ENCODE assay signal across 18 cellular contexts in the genomic region with DNA sequence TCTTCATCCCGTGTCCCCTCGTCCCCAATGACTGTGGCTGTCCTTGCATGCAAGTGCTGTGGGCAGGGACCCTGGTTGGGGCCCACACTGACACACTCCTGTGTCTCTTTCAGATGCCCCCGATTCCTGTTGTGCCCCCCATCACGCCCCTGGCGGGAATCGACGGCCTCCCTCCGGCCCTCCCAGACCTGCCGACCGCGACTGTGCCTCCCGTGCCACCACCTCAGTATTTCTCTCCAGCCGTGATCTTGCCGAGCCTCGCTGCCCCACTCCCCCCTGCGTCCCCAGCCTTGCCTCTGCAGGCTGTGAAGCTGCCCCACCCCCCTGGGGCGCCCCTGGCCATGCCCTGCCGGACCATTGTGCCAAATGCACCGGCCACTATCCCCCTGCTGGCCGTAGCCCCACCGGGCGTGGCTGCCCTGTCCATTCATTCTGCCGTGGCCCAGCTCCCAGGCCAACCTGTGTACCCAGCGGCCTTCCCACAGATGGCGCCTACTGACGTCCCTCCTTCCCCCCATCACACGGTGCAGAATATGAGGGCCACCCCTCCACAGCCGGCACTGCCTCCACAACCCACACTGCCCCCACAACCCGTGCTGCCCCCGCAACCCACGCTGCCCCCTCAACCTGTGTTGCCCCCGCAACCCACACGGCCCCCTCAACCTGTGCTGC.
DNase-seq lines count a peak whose midpoint lies in the region; ATAC-seq, FAIRE-seq and TF ChIP-seq lines count a peak whose summit lies in the region.
"Had no signal": no experiment of that assay in that cellular context is flagged by ENCODE, and none has a peak within 500 bp of the region (broad histone marks: within the 10 kb centered on the region; RNA-seq: fewer than 3 reads in every experiment).

No MANE protein-coding gene starts in this region.

- ATAC-seq in right lobe of liver: no peak
- ATAC-seq in HepG2: no peak
- no peak for ATAC-seq in central memory CD8-positive, alpha-beta T cell (replicated peaks; ENCODE audit: extremely low read depth, poor library complexity, severe bottlenecking)
- ATAC-seq in HG03457 (IDR thresholded peaks at IDR 0.05; ENCODE audit: unreplicated experiment): no peak

- H3K27me3 ChIP-seq in right lobe of liver (no peaks in the 10 kb centered on the region), HepG2 (ENCODE audit: control insufficient read depth in 1 of 2, insufficient read depth in 2 of 2, low read length in 2 of 2) (no peaks in the 10 kb centered on the region), osteoblast (ENCODE audit: insufficient read depth, low read length) (no peaks in the 10 kb centered on the region)
- H3K27me3 ChIP-seq: BE2C, SJSA1, suprapubic skin had no signal

- no peak overlapping the region for H3K4me3 Mint-ChIP-seq in central memory CD8-positive, alpha-beta T cell
- H3K4me3 Mint-ChIP-seq: activated CD4-positive, alpha-beta T cell treated with anti-CD3 and anti-CD28 coated beads, Interleukin-2, amount 10 ng/mL, durations not matched to agents 7 days and 5 days had no signal

- TF ChIP-seq POLR2A in right lobe of liver (IDR thresholded peaks at IDR 0.05) (no peak), HepG2 (IDR thresholded peaks at IDR 0.05; ENCODE audit: insufficient read depth in 1 of 2, low read depth in 2 of 2, low read length in 2 of 2) (no peak)

- no peak overlapping the region for H3K27ac ChIP-seq in right lobe of liver
- H3K27ac ChIP-seq in HepG2 (ENCODE audit: extremely low read length, insufficient read depth, low read length): no peak overlapping the region
- H3K27ac ChIP-seq in osteoblast (ENCODE audit: low read depth, low read length): no peak overlapping the region
- H3K27ac ChIP-seq: parathyroid adenoma, SJSA1, suprapubic skin had no signal

- no TSS peak for BruUV-seq in HepG2 (replicated peaks; lab: Mats Ljungman, UMichigan)

- in situ Hi-C loops in HepG2 (cut with HindIII; ENCODE audit: extremely low pct_ligation_motif_present, low pct_unique_long_range_greater_than_20kb): loop anchor here (10.0 kb wide), 1 partner anchor 46 kb away; no protein-coding TSS in a partner anchor

- H3K9ac ChIP-seq in HepG2 (ENCODE audit: insufficient read depth, low read depth, low read length): no peak overlapping the region
- H3K9ac ChIP-seq: parathyroid adenoma had no signal

- no peaks in the 10 kb centered on the region for H3K9me3 ChIP-seq in right lobe of liver
- no peaks in the 10 kb centered on the region for H3K9me3 ChIP-seq in HepG2 (ENCODE audit: low read length)
- H3K9me3 ChIP-seq in osteoblast (ENCODE audit: low read depth, low read length): no peaks in the 10 kb centered on the region
- H3K9me3 ChIP-seq: BE2C, SJSA1, suprapubic skin had no signal

- TF ChIP-seq CTCF in right lobe of liver (IDR thresholded peaks at IDR 0.05): no peak
- no peak for TF ChIP-seq CTCF in HepG2 (CRISPR knock-in tag; IDR thresholded peaks at IDR 0.05)
- no peak for TF ChIP-seq CTCF in osteoblast (IDR thresholded peaks at IDR 0.05; ENCODE audit: extremely low read depth, low read depth, low read length)

- CTCF ChIA-PET in HepG2 (lab: Yijun Ruan, JAX; ENCODE audit: low intra/inter-chr PET ratio, low total read pairs): no interaction called here

- DNase-seq in right lobe of liver (peak; percentile 10 to 47 (median 34)), HepG2 (ENCODE audit: low spot score) (no peak), osteoblast (ENCODE audit: insufficient read length, low spot score, missing footprints) (peak; percentile 73), DMS153 (lab: John Stamatoyannopoulos, UW) (no peak), NCI-H187 treated with DMSO at 0.1 percent for 48 hours (lab: John Stamatoyannopoulos, UW) (no peak)
- peak; percentile 6 to 8 for DNase-seq in central memory CD8-positive, alpha-beta T cell (ENCODE audit: low spot score in 2 of 2)
- DNase-seq: BE2C; GOT3; IMR-90; MV-4-11; NCI-H524 treated with DMSO at 0.1 percent for 48 hours; small intestine; stimulated activated CD4-positive, alpha-beta T cell treated with anti-CD3 and anti-CD28 coated beads, Interleukin-4, amount 100 ng/mL, for 4 hours had no signal

- H3K27ac Mint-ChIP-seq in central memory CD8-positive, alpha-beta T cell (ENCODE audit: low read depth): no peak overlapping the region
- H3K27ac Mint-ChIP-seq: activated CD4-positive, alpha-beta T cell treated with anti-CD3 and anti-CD28 coated beads, Interleukin-2, amount 10 ng/mL, durations not matched to agents 7 days and 5 days had no signal

- TF ChIP-seq RAD21 in HepG2 (CRISPR knock-in tag; IDR thresholded peaks at IDR 0.05): no peak

- H3K4me3 ChIP-seq in right lobe of liver: no peak overlapping the region
- H3K4me3 ChIP-seq in HepG2 (replicated peaks in 1 of 3; ENCODE audit: insufficient read depth in 1 of 3, low read depth in 2 of 3, low read length in 3 of 3): no peak overlapping the region
- H3K4me3 ChIP-seq in osteoblast (ENCODE audit: insufficient read depth, low read length): no peak overlapping the region
- H3K4me3 ChIP-seq: SJSA1, suprapubic skin had no signal

- H3K27me3 Mint-ChIP-seq in central memory CD8-positive, alpha-beta T cell: peaks cover 17% of the 10 kb centered on the region
- H3K27me3 Mint-ChIP-seq: activated CD4-positive, alpha-beta T cell treated with anti-CD3 and anti-CD28 coated beads, Interleukin-2, amount 10 ng/mL, durations not matched to agents 7 days and 5 days had no signal

- H4K20me1 ChIP-seq in HepG2 (ENCODE audit: insufficient read depth, low read length) (no peaks in the 10 kb centered on the region), osteoblast (ENCODE audit: insufficient read depth, low read length) (no peaks in the 10 kb centered on the region)

- WGBS in right lobe of liver (ENCODE audit: insufficient coverage, low coverage, low lambda C conversion rate, missing lambda C conversion rate): 76% methylated on average over 9 of the region's 33 CpGs
- 98% methylated on average over 33 of the region's 33 CpGs for WGBS in HepG2 (ENCODE audit: low lambda C conversion rate)

- POLR2A ChIA-PET in HepG2 (lab: Yijun Ruan, JAX): no interaction called here

- H3K4me2 ChIP-seq in HepG2 (ENCODE audit: low read depth, low read length) (no peak overlapping the region), osteoblast (ENCODE audit: insufficient read depth, low read length) (no peak overlapping the region)

- no peak for TF ChIP-seq EP300 in HepG2 (IDR thresholded peaks at IDR 0.05; ENCODE audit: low read depth in 2 of 2, low read length in 2 of 2)
- TF ChIP-seq EP300 in HepG2 (CRISPR knock-in tag; IDR thresholded peaks at IDR 0.05; ENCODE audit: borderline replicate concordance): no peak

- H3K9me3 Mint-ChIP-seq in central memory CD8-positive, alpha-beta T cell: no peaks in the 10 kb centered on the region
- H3K9me3 Mint-ChIP-seq: activated CD4-positive, alpha-beta T cell treated with anti-CD3 and anti-CD28 coated beads, Interleukin-2, amount 10 ng/mL, durations not matched to agents 7 days and 5 days had no signal

- no peaks in the 10 kb centered on the region for H3K79me2 ChIP-seq in HepG2 (ENCODE audit: insufficient read depth, low read length)
- H3K79me2 ChIP-seq in osteoblast (ENCODE audit: insufficient read depth, low read length): no peaks in the 10 kb centered on the region
- H3K79me2 ChIP-seq: parathyroid adenoma had no signal

- H3K36me3 ChIP-seq in right lobe of liver: no peaks in the 10 kb centered on the region
- peaks cover 13 to 42% of the 10 kb centered on the region in 2 experiments for H3K36me3 ChIP-seq in HepG2 (replicated peaks in 1 of 2; ENCODE audit: control insufficient read depth in 1 of 2, insufficient read depth in 2 of 2, low read length in 2 of 2)
- no peaks in the 10 kb centered on the region for H3K36me3 ChIP-seq in osteoblast (ENCODE audit: insufficient read depth, low read length)
- H3K36me3 ChIP-seq: BE2C, SJSA1 had no signal

- intact Hi-C loops in right lobe of liver (cut with DNase I) (no loop called here), HepG2 (cut with micrococcal nuclease; ENCODE audit: unreplicated experiment) (no loop called here)

- H2AFZ ChIP-seq in HepG2 (ENCODE audit: low read length) (no peak overlapping the region), osteoblast (ENCODE audit: low read length) (no peak overlapping the region)
- H2AFZ ChIP-seq: parathyroid adenoma had no signal

- no peak for FAIRE-seq in HepG2 (lab: Jason Lieb, UNC)
- FAIRE-seq: small intestine had no signal

- H3K36me3 Mint-ChIP-seq in central memory CD8-positive, alpha-beta T cell (ENCODE audit: insufficient read depth): no peaks in the 10 kb centered on the region

- no peaks in the 10 kb centered on the region for H3K4me1 ChIP-seq in right lobe of liver
- no peaks in the 10 kb centered on the region for H3K4me1 ChIP-seq in HepG2 (ENCODE audit: insufficient read depth, low read length)
- no peaks in the 10 kb centered on the region for H3K4me1 ChIP-seq in osteoblast (ENCODE audit: insufficient read depth, low read length)
- H3K4me1 ChIP-seq: BE2C, parathyroid adenoma, SJSA1, suprapubic skin had no signal

- H3K4me1 Mint-ChIP-seq in central memory CD8-positive, alpha-beta T cell: no peaks in the 10 kb centered on the region
- H3K4me1 Mint-ChIP-seq: activated CD4-positive, alpha-beta T cell treated with anti-CD3 and anti-CD28 coated beads, Interleukin-2, amount 10 ng/mL, durations not matched to agents 7 days and 5 days had no signal

TF ChIP-seq in HepG2, 621 proteins besides CTCF, POLR2A, EP300 and RAD21 (continues in another document):
- TF ChIP-seq ZNF510 (CRISPR knock-in tag; IDR thresholded peaks at IDR 0.05; ENCODE audit: low read depth) (no peak), PLRG1 (conservative IDR thresholded peaks at IDR 0.05) (no peak), KMT2A (CRISPR knock-in tag; IDR thresholded peaks at IDR 0.05) (no peak), HOMEZ (CRISPR knock-in tag; IDR thresholded peaks at IDR 0.05; ENCODE audit: low read depth) (no peak)
- TF ChIP-seq, protein P1, sequence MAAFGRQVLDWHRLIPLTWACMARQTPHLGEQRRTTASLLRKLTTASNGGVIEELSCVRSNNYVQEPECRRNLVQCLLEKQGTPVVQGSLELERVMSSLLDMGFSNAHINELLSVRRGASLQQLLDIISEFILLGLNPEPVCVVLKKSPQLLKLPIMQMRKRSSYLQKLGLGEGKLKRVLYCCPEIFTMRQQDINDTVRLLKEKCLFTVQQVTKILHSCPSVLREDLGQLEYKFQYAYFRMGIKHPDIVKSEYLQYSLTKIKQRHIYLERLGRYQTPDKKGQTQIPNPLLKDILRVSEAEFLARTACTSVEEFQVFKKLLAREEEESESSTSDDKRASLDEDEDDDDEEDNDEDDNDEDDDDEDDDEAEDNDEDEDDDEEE (CRISPR knock-in tag; IDR thresholded peaks at IDR 0.05): no peak

Comparison
In these comparisons a context has a peak if more than half of its experiments do, and no peak if none do; other contexts are left out.
1. DNase-seq: peak in right lobe of liver (3 of 3), central memory CD8-positive, alpha-beta T cell (2 of 2) and osteoblast (single experiment); none in HepG2 (single experiment), DMS153 (single experiment) and NCI-H187 treated with DMSO at 0.1 percent for 48 hours (single experiment).